ENCODE assay signal across 9 cellular contexts in genomic region chr18:23982154-23983071, GRCh38. TPM values are rescaled to one million over a fixed set of nuclear protein-coding genes. Genes with fewer than 3 reads are reported as not detected.
DNase-seq lines count a peak whose midpoint lies in the region; ATAC-seq and TF ChIP-seq lines count a peak whose summit lies in the region.
"Had no signal": no experiment of that assay in that cellular context is flagged by ENCODE, and none has a peak within 500 bp of the region (broad histone marks: within the 10 kb centered on the region; RNA-seq: fewer than 3 reads in every experiment).

No MANE protein-coding gene starts in this region.

- TF ChIP-seq CTCF in epithelial cell of proximal tubule (conservative IDR thresholded peaks at IDR 0.05; ENCODE audit: low read depth, low read length): no peak

- H3K27ac Mint-ChIP-seq in stimulated activated naive CD8-positive, alpha-beta T cell treated with anti-CD3 and anti-CD28 coated beads, Interleukin-15, amount 100 ng/mL, for 72 hours: peak overlapping the region in 1 of 2 donors; percentile 43

- no peak overlapping the region for H3K4me3 Mint-ChIP-seq in stimulated activated naive CD8-positive, alpha-beta T cell treated with anti-CD3 and anti-CD28 coated beads, Interleukin-15, amount 100 ng/mL, for 72 hours
- H3K4me3 Mint-ChIP-seq: activated naive CD4-positive, alpha-beta T cell treated with anti-CD3 and anti-CD28 coated beads, Interleukin-2, amount 50 U/mL, for 24 hours had no signal

- DNase-seq in stimulated activated naive CD8-positive, alpha-beta T cell treated with anti-CD3 and anti-CD28 coated beads, Interleukin-15, Interleukin-2, amounts not matched to agents 100 U/mL and 50 U/mL, for 24 hours: no peak
- no peak for DNase-seq in stimulated activated naive CD8-positive, alpha-beta T cell treated with anti-CD3 and anti-CD28 coated beads, Interleukin-15, amount 100 ng/mL, for 72 hours
- DNase-seq in epithelial cell of proximal tubule (ENCODE audit: low read depth): no peak
- DNase-seq in myocyte (ENCODE audit: low read depth): peak; percentile 54

- H3K4me3 ChIP-seq in epithelial cell of proximal tubule (ENCODE audit: low read depth, low read length): peak overlapping the region; percentile 12

- ATAC-seq in stimulated activated naive CD8-positive, alpha-beta T cell treated with anti-CD3 and anti-CD28 coated beads, Interleukin-15, Interleukin-2, amounts not matched to agents 100 U/mL and 50 U/mL, for 24 hours: peak; percentile 25
- ATAC-seq in stimulated activated naive CD8-positive, alpha-beta T cell treated with anti-CD3 and anti-CD28 coated beads, Interleukin-15, amount 100 ng/mL, for 72 hours: no peak
- ATAC-seq in GM18867 (IDR thresholded peaks at IDR 0.05; ENCODE audit: unreplicated experiment) (no peak), HG02981 (IDR thresholded peaks at IDR 0.05; ENCODE audit: unreplicated experiment) (no peak), HG02678 (IDR thresholded peaks at IDR 0.05; ENCODE audit: unreplicated experiment) (no peak), HG02759 (IDR thresholded peaks at IDR 0.05; ENCODE audit: unreplicated experiment) (no peak)

- H3K4me1 Mint-ChIP-seq in stimulated activated naive CD8-positive, alpha-beta T cell treated with anti-CD3 and anti-CD28 coated beads, Interleukin-15, amount 100 ng/mL, for 72 hours: peaks cover 56% of the 10 kb centered on the region

- peaks cover 7% of the 10 kb centered on the region for H3K27me3 Mint-ChIP-seq in stimulated activated naive CD8-positive, alpha-beta T cell treated with anti-CD3 and anti-CD28 coated beads, Interleukin-15, amount 100 ng/mL, for 72 hours
- H3K27me3 Mint-ChIP-seq: activated naive CD4-positive, alpha-beta T cell treated with anti-CD3 and anti-CD28 coated beads, Interleukin-2, amount 50 U/mL, for 24 hours had no signal

- peaks cover 4 to 6% of the 10 kb centered on the region in 2 donors for H3K9me3 Mint-ChIP-seq in stimulated activated naive CD8-positive, alpha-beta T cell treated with anti-CD3 and anti-CD28 coated beads, Interleukin-15, amount 100 ng/mL, for 72 hours
- H3K9me3 Mint-ChIP-seq: activated naive CD4-positive, alpha-beta T cell treated with anti-CD3 and anti-CD28 coated beads, Interleukin-2, amount 50 U/mL, for 24 hours had no signal

RNA-seq across cellular contexts. Expression of gene TTC39C, which starts 32.1 kb away (rescaled TPM):
- total RNA-seq in epithelial cell of proximal tubule: 11.2 and 26.0 TPM in 2 replicates
- total RNA-seq in myocyte: 14.8 and 16.4 TPM in 2 replicates
- 12.9 TPM for polyA plus RNA-seq in myocyte (2012)
